Comparison of ENCODE assay signal across 20 cellular contexts in genomic region chr12:122073815-122074214, GRCh38. TPM values are rescaled to one million over a fixed set of nuclear protein-coding genes. Genes with fewer than 3 reads are reported as not detected.
DNase-seq lines count a peak whose midpoint lies in the region; ATAC-seq, FAIRE-seq and TF ChIP-seq lines count a peak whose summit lies in the region.
"Had no signal": no experiment of that assay in that cellular context is flagged by ENCODE, and none has a peak within 500 bp of the region (broad histone marks: within the 10 kb centered on the region; RNA-seq: fewer than 3 reads in every experiment).

No MANE protein-coding gene starts in this region.

- BruUV-seq in HepG2 (replicated peaks; lab: Mats Ljungman, UMichigan) (no TSS peak), endothelial cell of umbilical vein (replicated peaks; lab: Mats Ljungman, UMichigan) (no TSS peak)

- H3K27ac ChIP-seq in HepG2 (ENCODE audit: extremely low read length, insufficient read depth, low read length) (no peak overlapping the region), right lobe of liver (no peak overlapping the region), endothelial cell of umbilical vein (ENCODE audit: insufficient read depth, low read depth, low read length) (no peak overlapping the region), sigmoid colon (peak overlapping the region in 3 of 4 donors; percentile 77 to 96 (median 86))
- H3K27ac ChIP-seq: HL-60 had no signal

- H3K4me2 ChIP-seq in HepG2 (ENCODE audit: low read depth, low read length) (no peak overlapping the region), endothelial cell of umbilical vein (ENCODE audit: insufficient read depth, low read length) (no peak overlapping the region)

- H3K9ac ChIP-seq in HepG2 (ENCODE audit: insufficient read depth, low read depth, low read length) (no peak overlapping the region), endothelial cell of umbilical vein (replicated peaks; ENCODE audit: extremely low read depth, insufficient read depth, low read length) (no peak overlapping the region)
- H3K9ac ChIP-seq: BLaER1 treated with 17β-estradiol and CSF1 and Interleukin-3, amounts not matched to agents 10 nM and 100 nM had no signal

- no peak for FAIRE-seq in HepG2 (lab: Jason Lieb, UNC)
- FAIRE-seq in endothelial cell of umbilical vein (lab: Jason Lieb, UNC) = peak; percentile 18

- CTCF ChIA-PET in HepG2 (lab: Yijun Ruan, JAX; ENCODE audit: low intra/inter-chr PET ratio, low total read pairs) = no interaction called here
- CTCF ChIA-PET in endothelial cell of umbilical vein (lab: Charles Lee) = interaction anchor here (1.4 to 2.2 kb wide), 2 partner anchors 11 to 19 kb away, joined by 3 to 12 read pairs; no protein-coding TSS in a partner anchor

- 93% methylated on average over 1 of the region's 1 CpG for WGBS in HepG2 (ENCODE audit: low lambda C conversion rate)
- WGBS in right lobe of liver (ENCODE audit: insufficient coverage, low coverage, low lambda C conversion rate, missing lambda C conversion rate) = 100% methylated on average over 1 of the region's 1 CpG
- 93 to 97% methylated on average over 1 of the region's 1 CpG for WGBS in sigmoid colon, 2 donors

- H3K4me3 ChIP-seq in HepG2 (replicated peaks in 1 of 3; ENCODE audit: insufficient read depth in 1 of 3, low read depth in 2 of 3, low read length in 3 of 3) = no peak overlapping the region
- no peak overlapping the region for H3K4me3 ChIP-seq in right lobe of liver
- H3K4me3 ChIP-seq in endothelial cell of umbilical vein (replicated peaks in 1 of 3; ENCODE audit: insufficient read depth in 1 of 3, low read depth in 1 of 3, low read length in 3 of 3) = no peak overlapping the region
- no peak overlapping the region for H3K4me3 ChIP-seq in sigmoid colon
- H3K4me3 ChIP-seq: BLaER1 treated with 17β-estradiol and CSF1 and Interleukin-3, amounts not matched to agents 10 nM and 100 nM had no signal

- H3K27me3 ChIP-seq in HepG2 (ENCODE audit: control insufficient read depth in 1 of 2, insufficient read depth in 2 of 2, low read length in 2 of 2) (no peaks in the 10 kb centered on the region), right lobe of liver (no peaks in the 10 kb centered on the region), endothelial cell of umbilical vein (ENCODE audit: control insufficient read depth in 2 of 2, insufficient read depth in 2 of 2, low read length in 2 of 2) (no peaks in the 10 kb centered on the region), sigmoid colon (no peaks in the 10 kb centered on the region)
- H3K27me3 ChIP-seq: BLaER1 treated with 17β-estradiol and CSF1 and Interleukin-3, amounts not matched to agents 10 nM and 100 nM had no signal

- intact Hi-C loops in HepG2 (cut with micrococcal nuclease; ENCODE audit: unreplicated experiment) (no loop called here), right lobe of liver (cut with DNase I) (no loop called here), endothelial cell of umbilical vein (cut with micrococcal nuclease) (no loop called here), sigmoid colon (cut with DNase I) (no loop called here)

- ATAC-seq in HepG2 = no peak
- no peak for ATAC-seq in right lobe of liver
- ATAC-seq in activated naive CD4-positive, alpha-beta T cell treated with anti-CD3 and anti-CD28 coated beads, Interleukin-2, amount 50 U/mL, for 72 hours = no peak

- H3K4me1 ChIP-seq in HepG2 (ENCODE audit: insufficient read depth, low read length) (peaks cover 28% of the 10 kb centered on the region), right lobe of liver (peaks cover 1 to 19% (median 12%) of the 10 kb centered on the region in 4 donors), endothelial cell of umbilical vein (ENCODE audit: control insufficient read depth, extremely low read depth, insufficient read depth, low read length) (peaks cover 12% of the 10 kb centered on the region), sigmoid colon (peaks cover 0 to 59% (median 51%) of the 10 kb centered on the region in 4 donors)

- H3K79me2 ChIP-seq in HepG2 (ENCODE audit: insufficient read depth, low read length) (no peaks in the 10 kb centered on the region), endothelial cell of umbilical vein (ENCODE audit: control insufficient read depth, insufficient read depth, low read length) (no peaks in the 10 kb centered on the region)

- no peak overlapping the region for H3K27ac Mint-ChIP-seq in activated naive CD4-positive, alpha-beta T cell treated with anti-CD3 and anti-CD28 coated beads, Interleukin-2, amount 50 U/mL, for 72 hours

- H3K36me3 ChIP-seq in HepG2 (replicated peaks in 1 of 2; ENCODE audit: control insufficient read depth in 1 of 2, insufficient read depth in 2 of 2, low read length in 2 of 2) (no peaks in the 10 kb centered on the region), right lobe of liver (no peaks in the 10 kb centered on the region), endothelial cell of umbilical vein (ENCODE audit: control insufficient read depth in 2 of 2, extremely low read depth in 1 of 2, insufficient read depth in 2 of 2, low read length in 2 of 2) (no peaks in the 10 kb centered on the region), sigmoid colon (no peaks in the 10 kb centered on the region)

- in situ Hi-C loops in HepG2 (cut with HindIII; ENCODE audit: extremely low pct_ligation_motif_present, low pct_unique_long_range_greater_than_20kb) = no loop called here

- DNase-seq in HepG2 (ENCODE audit: low spot score) (no peak), right lobe of liver (no peak), endothelial cell of umbilical vein (ENCODE audit: low read depth, low spot score) (no peak), sigmoid colon (no peak), NCI-H1105 (lab: John Stamatoyannopoulos, UW) (no peak), NCI-H1694 (lab: John Stamatoyannopoulos, UW) (no peak), middle frontal gyrus (ENCODE audit: extremely low spot score, low spot score) (no peak)
- no peak for DNase-seq in activated naive CD4-positive, alpha-beta T cell treated with anti-CD3 and anti-CD28 coated beads, Interleukin-2, amount 50 U/mL, for 72 hours (ENCODE audit: low spot score in 2 of 2)
- DNase-seq: Caco-2; CD4-positive, alpha-beta memory T cell; DMS 273 treated with DMSO at 0.1 percent for 48 hours; DMS79 treated with DMSO at 0.1 percent for 48 hours; H7; MV-4-11; NCI-H187; NCI-H446; NCI-H526; OCI-M1 had no signal

- TF ChIP-seq CTCF in HepG2 (CRISPR knock-in tag; IDR thresholded peaks at IDR 0.05) (no peak), right lobe of liver (IDR thresholded peaks at IDR 0.05) (no peak), endothelial cell of umbilical vein (IDR thresholded peaks at IDR 0.05; ENCODE audit: extremely low read depth in 1 of 2, insufficient read depth in 1 of 2, low read depth in 1 of 2, low read length in 2 of 2) (no peak), sigmoid colon (IDR thresholded peaks at IDR 0.05) (no peak)

- POLR2A ChIA-PET in HepG2 (lab: Yijun Ruan, JAX) = no interaction called here
- POLR2A ChIA-PET in endothelial cell of umbilical vein (lab: Charles Lee) = no interaction called here

- H3K36me3 Mint-ChIP-seq in activated naive CD4-positive, alpha-beta T cell treated with anti-CD3 and anti-CD28 coated beads, Interleukin-2, amount 50 U/mL, for 72 hours = no peaks in the 10 kb centered on the region
- H3K36me3 Mint-ChIP-seq: CD4-positive, alpha-beta memory T cell had no signal

- H3K9me3 ChIP-seq in HepG2 (ENCODE audit: low read length) (no peaks in the 10 kb centered on the region), right lobe of liver (no peaks in the 10 kb centered on the region), endothelial cell of umbilical vein (replicated peaks; ENCODE audit: control insufficient read depth, insufficient read depth, low read length) (no peaks in the 10 kb centered on the region), sigmoid colon (no peaks in the 10 kb centered on the region)
- H3K9me3 ChIP-seq: Caco-2 had no signal

- no peak for TF ChIP-seq POLR2A in HepG2 (IDR thresholded peaks at IDR 0.05; ENCODE audit: insufficient read depth in 1 of 2, low read depth in 2 of 2, low read length in 2 of 2)
- TF ChIP-seq POLR2A in right lobe of liver (IDR thresholded peaks at IDR 0.05) = no peak
- no peak for TF ChIP-seq POLR2A in endothelial cell of umbilical vein (IDR thresholded peaks at IDR 0.05; ENCODE audit: low read depth, low read length)
- TF ChIP-seq POLR2A in sigmoid colon (IDR thresholded peaks at IDR 0.05) = no peak

- no peaks in the 10 kb centered on the region for H3K9me1 ChIP-seq in endothelial cell of umbilical vein (replicated peaks; ENCODE audit: control insufficient read depth, extremely low read depth, insufficient read depth, low read length)

- dilution Hi-C loops in endothelial cell of umbilical vein (cut with MboI; ENCODE audit: extremely low pct_ligation_motif_present, low sequenced_read_pairs) = no loop called here

- no peaks in the 10 kb centered on the region for H3K9me3 Mint-ChIP-seq in activated naive CD4-positive, alpha-beta T cell treated with anti-CD3 and anti-CD28 coated beads, Interleukin-2, amount 50 U/mL, for 72 hours
- H3K9me3 Mint-ChIP-seq: CD4-positive, alpha-beta memory T cell had no signal

- TF ChIP-seq EP300 in HepG2 (IDR thresholded peaks at IDR 0.05; ENCODE audit: low read depth in 2 of 2, low read length in 2 of 2) = no peak
- no peak for TF ChIP-seq EP300 in HepG2 (CRISPR knock-in tag; IDR thresholded peaks at IDR 0.05; ENCODE audit: borderline replicate concordance)
- TF ChIP-seq EP300 in sigmoid colon (IDR thresholded peaks at IDR 0.05) = no peak

- TF ChIP-seq RAD21 in HepG2 (CRISPR knock-in tag; IDR thresholded peaks at IDR 0.05) = no peak

- no peaks in the 10 kb centered on the region for H4K20me1 ChIP-seq in HepG2 (ENCODE audit: insufficient read depth, low read length)
- no peaks in the 10 kb centered on the region for H4K20me1 ChIP-seq in endothelial cell of umbilical vein (replicated peaks; ENCODE audit: control insufficient read depth, extremely low read depth, insufficient read depth, low read length)

- H2AFZ ChIP-seq in HepG2 (ENCODE audit: low read length) (no peak overlapping the region), endothelial cell of umbilical vein (ENCODE audit: low read depth, low read length) (no peak overlapping the region)

RNA-seq across cellular contexts. Expression of gene MLXIP, which starts 4.7 kb away (rescaled TPM):
- 4.4 and 5.3 TPM in 2 replicates for total RNA-seq in HepG2 (2016; rRNA removed; fragmentation: Illumina TruSeq; extraction: Trizol)
- 23.5 and 32.3 TPM in 2 replicates for total RNA-seq in HepG2 (2016; cell fraction: cytosol; rRNA removed; fragmentation: Illumina TruSeq; extraction: Trizol; ENCODE audit: low read depth)
- total RNA-seq in HepG2 (2016; cell fraction: insoluble cytoplasmic fraction; rRNA removed; fragmentation: Illumina TruSeq; extraction: Trizol) = 4.0 and 6.0 TPM in 2 replicates
- total RNA-seq in HepG2 (2016; cell fraction: membrane; rRNA removed; fragmentation: Illumina TruSeq; extraction: Trizol) = 9.3 and 10.6 TPM in 2 replicates
- total RNA-seq in HepG2 (2016; cell fraction: nucleus; rRNA removed; fragmentation: Illumina TruSeq; extraction: Trizol) = 7.4 and 8.4 TPM in 2 replicates
- 6.3 and 6.7 TPM in 2 replicates for polyA plus RNA-seq in HepG2 (2011; rRNA removed)
- polyA plus RNA-seq in HepG2 (2011; cell fraction: cytosol; rRNA removed) = 2.2 and 2.4 TPM in 2 replicates
- polyA plus RNA-seq in HepG2 (2011; cell fraction: nucleus; rRNA removed) = 25.4 and 79.6 TPM in 2 replicates
- 10.8 and 14.9 TPM in 2 replicates for polyA plus RNA-seq in HepG2 (2012)
- polyA plus RNA-seq in HepG2 (2016; cell fraction: cytosol; fragmentation: Illumina TruSeq; extraction: Trizol; ENCODE audit: low read depth) = 8.7 and 8.8 TPM in 2 replicates
- 6.2 and 10.8 TPM in 2 replicates for polyA plus RNA-seq in HepG2 (2016; cell fraction: insoluble cytoplasmic fraction; fragmentation: Illumina TruSeq; extraction: Trizol; ENCODE audit: low read depth)
- 12.2 and 13.1 TPM in 2 replicates for polyA plus RNA-seq in HepG2 (2016; cell fraction: membrane; fragmentation: Illumina TruSeq; extraction: Trizol; ENCODE audit: low read depth)
- 23.5 and 26.5 TPM in 2 replicates for polyA plus RNA-seq in HepG2 (2016; cell fraction: nucleus; fragmentation: Illumina TruSeq; extraction: Trizol; ENCODE audit: insufficient read depth, low read depth)
- 10.1 and 18.6 TPM in 2 replicates for polyA minus RNA-seq in HepG2 (2011; rRNA and poly(A)+ RNA removed; ENCODE audit: low replicate concordance)
- 6.0 and 7.2 TPM in 2 replicates for polyA minus RNA-seq in HepG2 (2011; cell fraction: cytosol; rRNA and poly(A)+ RNA removed)
- polyA minus RNA-seq in HepG2 (2011; cell fraction: nucleus; rRNA and poly(A)+ RNA removed) = 12.4 and 12.6 TPM in 2 replicates
- 10 to 100 TPM; 13.9 to 45.9 (median 16.6) TPM for total RNA-seq in right lobe of liver
- total RNA-seq in endothelial cell of umbilical vein = 65.5 and 72.5 TPM in 2 replicates
- 22.0 and 37.6 TPM in 2 replicates for polyA plus RNA-seq in endothelial cell of umbilical vein
- 17.9 and 18.2 TPM in 2 replicates for polyA plus RNA-seq in endothelial cell of umbilical vein (2011; cell fraction: cytosol; rRNA removed)
- 60.6 and 101 TPM in 2 replicates for polyA plus RNA-seq in endothelial cell of umbilical vein (2011; cell fraction: nucleus; rRNA removed)
- 43.7 and 45.8 TPM in 2 replicates for polyA plus RNA-seq in endothelial cell of umbilical vein (2012)
- 26.9 and 34.4 TPM in 2 replicates for polyA minus RNA-seq in endothelial cell of umbilical vein
- 26.7 TPM for polyA minus RNA-seq in endothelial cell of umbilical vein (2011; cell fraction: cytosol; rRNA and poly(A)+ RNA removed)
- polyA minus RNA-seq in endothelial cell of umbilical vein (2011; cell fraction: nucleus; rRNA and poly(A)+ RNA removed) = 31.4 and 46.2 TPM in 2 replicates
- total RNA-seq in sigmoid colon = 10 to 100 TPM; 32.9 to 87.5 (median 57.3) TPM
- 100 to 1,000 TPM in 1 of 3 donors, 10 to 100 TPM in 2; 15.6 to 141 (median 35.4) TPM for polyA plus RNA-seq in sigmoid colon
- total RNA-seq in activated naive CD4-positive, alpha-beta T cell treated with anti-CD3 and anti-CD28 coated beads, Interleukin-2, amount 50 U/mL, for 72 hours = 10 to 100 TPM; 34.9 to 36.0 TPM

RNA-seq across cellular contexts. Expression of gene BCL7A, which starts 52.1 kb away (rescaled TPM):
- 6.2 and 6.3 TPM in 2 replicates for total RNA-seq in HepG2 (2016; rRNA removed; fragmentation: Illumina TruSeq; extraction: Trizol)
- total RNA-seq in HepG2 (2016; cell fraction: cytosol; rRNA removed; fragmentation: Illumina TruSeq; extraction: Trizol; ENCODE audit: low read depth) = 2.2 TPM in 2 replicates
- total RNA-seq in HepG2 (2016; cell fraction: insoluble cytoplasmic fraction; rRNA removed; fragmentation: Illumina TruSeq; extraction: Trizol) = 6.1 and 6.8 TPM in 2 replicates
- total RNA-seq in HepG2 (2016; cell fraction: membrane; rRNA removed; fragmentation: Illumina TruSeq; extraction: Trizol) = 3.4 and 3.6 TPM in 2 replicates
- 3.7 and 4.3 TPM in 2 replicates for total RNA-seq in HepG2 (2016; cell fraction: nucleus; rRNA removed; fragmentation: Illumina TruSeq; extraction: Trizol)
- 4.1 and 5.4 TPM in 2 replicates for polyA plus RNA-seq in HepG2 (2011; rRNA removed)
- 4.0 and 4.8 TPM in 2 replicates for polyA plus RNA-seq in HepG2 (2011; cell fraction: cytosol; rRNA removed)
- 6.8 and 7.1 TPM in 2 replicates for polyA plus RNA-seq in HepG2 (2011; cell fraction: nucleus; rRNA removed)
- polyA plus RNA-seq in HepG2 (2012) = 2.4 and 5.0 TPM in 2 replicates
- polyA plus RNA-seq in HepG2 (2016; cell fraction: cytosol; fragmentation: Illumina TruSeq; extraction: Trizol; ENCODE audit: low read depth) = 0.48 and 0.57 TPM in 2 replicates
- 5.6 and 7.4 TPM in 2 replicates for polyA plus RNA-seq in HepG2 (2016; cell fraction: insoluble cytoplasmic fraction; fragmentation: Illumina TruSeq; extraction: Trizol; ENCODE audit: low read depth)
- 1.6 and 1.7 TPM in 2 replicates for polyA plus RNA-seq in HepG2 (2016; cell fraction: membrane; fragmentation: Illumina TruSeq; extraction: Trizol; ENCODE audit: low read depth)
- polyA plus RNA-seq in HepG2 (2016; cell fraction: nucleus; fragmentation: Illumina TruSeq; extraction: Trizol; ENCODE audit: insufficient read depth, low read depth) = 7.0 and 8.7 TPM in 2 replicates
- 5.1 and 5.3 TPM in 2 replicates for polyA minus RNA-seq in HepG2 (2011; rRNA and poly(A)+ RNA removed; ENCODE audit: low replicate concordance)
- 2.1 and 3.2 TPM in 2 replicates for polyA minus RNA-seq in HepG2 (2011; cell fraction: cytosol; rRNA and poly(A)+ RNA removed)
- polyA minus RNA-seq in HepG2 (2011; cell fraction: nucleus; rRNA and poly(A)+ RNA removed) = 3.6 TPM in 2 replicates
- total RNA-seq in right lobe of liver = 1 to 10 TPM; 3.5 to 6.4 (median 4.6) TPM
- 11.1 and 12.6 TPM in 2 replicates for total RNA-seq in endothelial cell of umbilical vein
- 9.5 and 9.7 TPM in 2 replicates for polyA plus RNA-seq in endothelial cell of umbilical vein
- 7.0 and 7.9 TPM in 2 replicates for polyA plus RNA-seq in endothelial cell of umbilical vein (2011; cell fraction: cytosol; rRNA removed)
- polyA plus RNA-seq in endothelial cell of umbilical vein (2011; cell fraction: nucleus; rRNA removed) = 6.7 and 7.3 TPM in 2 replicates
- polyA plus RNA-seq in endothelial cell of umbilical vein (2012) = 10.1 and 10.4 TPM in 2 replicates
- 6.7 and 6.9 TPM in 2 replicates for polyA minus RNA-seq in endothelial cell of umbilical vein
- 2.7 TPM for polyA minus RNA-seq in endothelial cell of umbilical vein (2011; cell fraction: cytosol; rRNA and poly(A)+ RNA removed)
- 3.6 and 4.9 TPM in 2 replicates for polyA minus RNA-seq in endothelial cell of umbilical vein (2011; cell fraction: nucleus; rRNA and poly(A)+ RNA removed)
- 1 to 10 TPM; 6.2 to 6.9 (median 6.5) TPM for total RNA-seq in sigmoid colon
- polyA plus RNA-seq in sigmoid colon = 1 to 10 TPM; 1.2 to 7.4 (median 3.5) TPM
- 1 to 10 TPM; 3.3 to 5.8 TPM for total RNA-seq in activated naive CD4-positive, alpha-beta T cell treated with anti-CD3 and anti-CD28 coated beads, Interleukin-2, amount 50 U/mL, for 72 hours

Comparison
In these comparisons a context has a peak if more than half of its experiments do, and no peak if none do; other contexts are left out.
1. H3K27ac ChIP-seq: peak in sigmoid colon (3 of 4); none in HepG2 (single experiment), right lobe of liver (0 of 3) and endothelial cell of umbilical vein (single experiment).